In the genomic region with DNA sequence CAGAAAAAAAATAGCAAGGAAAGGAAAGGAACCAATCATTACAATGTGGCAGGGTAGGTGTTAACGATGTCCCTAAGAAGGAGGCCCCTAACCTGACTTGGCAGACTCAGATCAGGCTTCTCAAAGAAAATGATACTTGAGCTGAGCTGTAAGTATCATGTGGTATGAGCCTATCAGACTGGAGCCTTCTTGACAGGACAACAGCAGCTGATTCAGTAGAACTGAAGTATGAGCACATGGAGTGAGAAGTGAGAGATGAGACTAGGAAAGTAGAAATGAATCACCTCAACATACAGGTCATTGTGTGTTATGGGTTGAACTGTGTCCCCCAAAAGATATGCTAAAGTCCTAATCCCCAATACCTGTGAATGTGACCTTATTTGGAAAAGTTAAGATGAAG, we compare ENCODE assay signal across 17 cellular contexts.
A peak's percentile ranks its signal among the peaks of the same experiment; 100 is the strongest.
DNase-seq lines count a peak whose midpoint lies in the region; ATAC-seq and TF ChIP-seq lines count a peak whose summit lies in the region.
"Had no signal": no experiment of that assay in that cellular context is flagged by ENCODE, and none has a peak within 500 bp of the region (broad histone marks: within the 10 kb centered on the region; RNA-seq: fewer than 3 reads in every experiment).

No MANE protein-coding gene starts in this region.

- TF ChIP-seq CTCF in epithelial cell of esophagus (IDR thresholded peaks at IDR 0.05; ENCODE audit: insufficient read depth, low read depth, low read length, missing control alignments) (no peak), lower lobe of right lung (IDR thresholded peaks at IDR 0.05) (no peak)
- no peak for TF ChIP-seq CTCF in CD8-positive, alpha-beta T cell (IDR thresholded peaks at IDR 0.05)

- H3K36me3 ChIP-seq in lower lobe of right lung = no peaks in the 10 kb centered on the region
- H3K36me3 ChIP-seq in CD8-positive, alpha-beta T cell (ENCODE audit: insufficient read depth, low read length) = no peaks in the 10 kb centered on the region
- H3K36me3 ChIP-seq: BE2C, spleen had no signal

- POLR2A ChIA-PET in CD8-positive, alpha-beta T cell (lab: Charles Lee) = no interaction called here

- CTCF ChIA-PET in CD8-positive, alpha-beta T cell (lab: Charles Lee) = no interaction called here

- H3K9me3 ChIP-seq in lower lobe of right lung = no peaks in the 10 kb centered on the region
- no peaks in the 10 kb centered on the region for H3K9me3 ChIP-seq in CD8-positive, alpha-beta T cell (ENCODE audit: low read length)
- H3K9me3 ChIP-seq: BE2C had no signal

- H3K4me3 Mint-ChIP-seq in CD8-positive, alpha-beta T cell = no peak overlapping the region
- H3K4me3 Mint-ChIP-seq: T-helper 1 cell treated with Interleukin-12 subunit alpha and Interleukin-12 subunit beta and Interleukin-4 antibody, amounts not matched to agents 30 μg/mL and 1 μg/mL, for 36 hours had no signal

- H3K27me3 Mint-ChIP-seq in CD8-positive, alpha-beta T cell (ENCODE audit: low read depth) = no peaks in the 10 kb centered on the region

- H3K27me3 ChIP-seq in lower lobe of right lung (ENCODE audit: low read depth) = no peaks in the 10 kb centered on the region
- H3K27me3 ChIP-seq in CD8-positive, alpha-beta T cell (ENCODE audit: insufficient read depth, low read length) = no peaks in the 10 kb centered on the region
- H3K27me3 ChIP-seq: BE2C, spleen had no signal

- H3K36me3 Mint-ChIP-seq in CD8-positive, alpha-beta T cell = peaks cover 6% of the 10 kb centered on the region

- H3K27ac Mint-ChIP-seq in CD8-positive, alpha-beta T cell = no peak overlapping the region
- H3K27ac Mint-ChIP-seq: T-helper 1 cell treated with Interleukin-12 subunit alpha and Interleukin-12 subunit beta and Interleukin-4 antibody, amounts not matched to agents 30 μg/mL and 1 μg/mL, for 36 hours had no signal

- intact Hi-C loops in lower lobe of right lung (cut with DNase I) (no loop called here), head of caudate nucleus (cut with DNase I) (no loop called here)
- intact Hi-C loops in CD8-positive, alpha-beta T cell (cut with DNase I, micrococcal nuclease) = no loop called here

- H3K27ac ChIP-seq in lower lobe of right lung = no peak overlapping the region
- no peak overlapping the region for H3K27ac ChIP-seq in CD8-positive, alpha-beta T cell (ENCODE audit: low read depth, low read length)
- H3K27ac ChIP-seq: spleen, VCaP had no signal

- peaks cover 6% of the 10 kb centered on the region for H3K9me3 Mint-ChIP-seq in CD8-positive, alpha-beta T cell
- H3K9me3 Mint-ChIP-seq: T-helper 1 cell treated with Interleukin-12 subunit alpha and Interleukin-12 subunit beta and Interleukin-4 antibody, amounts not matched to agents 30 μg/mL and 1 μg/mL, for 36 hours had no signal

- H3K4me3 ChIP-seq in epithelial cell of esophagus (ENCODE audit: low read length) (no peak overlapping the region), lower lobe of right lung (no peak overlapping the region)
- H3K4me3 ChIP-seq in CD8-positive, alpha-beta T cell (ENCODE audit: low read depth, low read length) = no peak overlapping the region
- H3K4me3 ChIP-seq: spleen had no signal

- DNase-seq in epithelial cell of esophagus (ENCODE audit: low read depth) = peak; percentile 4
- no peak for DNase-seq in lower lobe of right lung
- no peak for DNase-seq in CD8-positive, alpha-beta T cell
- DNase-seq in head of caudate nucleus = no peak
- DNase-seq: BE2C, cortex of kidney, EL, foreskin melanocyte, NCI-H187 treated with DMSO at 0.1 percent for 48 hours, NCI-H510A treated with DMSO at 0.1 percent for 48 hours, spleen had no signal

- ATAC-seq in GM18907 (IDR thresholded peaks at IDR 0.05; ENCODE audit: unreplicated experiment) (peak; percentile 52), GM21515 (IDR thresholded peaks at IDR 0.05; ENCODE audit: unreplicated experiment) (peak; percentile 85), HG03095 (IDR thresholded peaks at IDR 0.05; ENCODE audit: unreplicated experiment) (peak; percentile 83), lower lobe of right lung (no peak)
- no peak for ATAC-seq in CD8-positive, alpha-beta T cell
- ATAC-seq: Right ventricle myocardium inferior had no signal

- H3K4me1 ChIP-seq in lower lobe of right lung = no peaks in the 10 kb centered on the region
- no peaks in the 10 kb centered on the region for H3K4me1 ChIP-seq in CD8-positive, alpha-beta T cell (ENCODE audit: insufficient read depth, low read length)
- H3K4me1 ChIP-seq: BE2C, spleen had no signal

- no peaks in the 10 kb centered on the region for H3K4me1 Mint-ChIP-seq in CD8-positive, alpha-beta T cell (ENCODE audit: low read depth)

Comparison
In these comparisons a context has a peak if more than half of its experiments do, and no peak if none do; other contexts are left out.
1. ATAC-seq: peak in GM18907 (single experiment), GM21515 (single experiment) and HG03095 (single experiment); none in lower lobe of right lung (0 of 2) and CD8-positive, alpha-beta T cell (single experiment).